18 cellular contexts compared by ENCODE assay signal in genomic region chr5:152638996-152639552, GRCh38.
"Had no signal": no experiment of that assay in that cellular context is flagged by ENCODE, and none has a peak within 500 bp of the region (broad histone marks: within the 10 kb centered on the region; RNA-seq: fewer than 3 reads in every experiment).

No MANE protein-coding gene starts in this region.

- DNase-seq: activated CD4-positive, alpha-beta T cell treated with anti-CD3 and anti-CD28 coated beads for 4 hours; activated CD8-positive, alpha-beta memory T cell treated with anti-CD3 and anti-CD28 coated beads, Interleukin-2, amount 50 U/mL, for 48 hours; activated naive CD8-positive, alpha-beta T cell treated with anti-CD3 and anti-CD28 coated beads for 36 hours; amygdala; cerebellar nuclear complex; effector memory CD8-positive, alpha-beta T cell; naive B cell; ovary; stimulated activated CD4-positive, alpha-beta T cell treated with anti-CD3 and anti-CD28 coated beads, Interleukin-2, amount 100 ng/mL, for 48 hours; WERI-Rb-1 had no signal

- H3K9me3 Mint-ChIP-seq: dendritic cell treated with granulocyte-macrophage colony-stimulating factor and Interleukin-4, amounts not matched to agents 40 ng/mL and 50 ng/mL, for 4 days; effector memory CD8-positive, alpha-beta T cell; mesothelial cell of epicardium; T-helper 1 cell treated with Interleukin-12 subunit alpha and Interleukin-12 subunit beta and Interleukin-4 antibody, amounts not matched to agents 30 μg/mL and 1 μg/mL, for 36 hours had no signal

- H3K27ac Mint-ChIP-seq: activated naive CD8-positive, alpha-beta T cell treated with anti-CD3 and anti-CD28 coated beads for 36 hours; dendritic cell treated with granulocyte-macrophage colony-stimulating factor and Interleukin-4, amounts not matched to agents 40 ng/mL and 50 ng/mL, for 4 days; effector memory CD8-positive, alpha-beta T cell; mesothelial cell of epicardium; naive B cell; stimulated activated memory B cell treated with anti-CD40 and anti-IgM and Interleukin-4, amounts not matched to agents 10 μg/mL and 1 μg/mL and 100 μg/mL, for 72 hours; T-helper 1 cell treated with Interleukin-12 subunit alpha and Interleukin-12 subunit beta and Interleukin-4 antibody, amounts not matched to agents 30 μg/mL and 1 μg/mL, for 36 hours had no signal

- H3K79me2 ChIP-seq: hepatocyte had no signal

- H3K36me3 ChIP-seq: ovary, tibial nerve, vagina, WERI-Rb-1 had no signal

- H3K4me3 Mint-ChIP-seq: activated naive CD8-positive, alpha-beta T cell treated with anti-CD3 and anti-CD28 coated beads for 36 hours; dendritic cell treated with granulocyte-macrophage colony-stimulating factor and Interleukin-4, amounts not matched to agents 40 ng/mL and 50 ng/mL, for 4 days; effector memory CD8-positive, alpha-beta T cell; mesothelial cell of epicardium; naive B cell; stimulated activated memory B cell treated with anti-CD40 and anti-IgM and Interleukin-4, amounts not matched to agents 10 μg/mL and 1 μg/mL and 100 μg/mL, for 72 hours; T-helper 1 cell treated with Interleukin-12 subunit alpha and Interleukin-12 subunit beta and Interleukin-4 antibody, amounts not matched to agents 30 μg/mL and 1 μg/mL, for 36 hours had no signal

- H3K27ac ChIP-seq: epithelial cell of prostate, hepatocyte, ovary, tibial nerve, vagina, WERI-Rb-1 had no signal

- ATAC-seq: effector memory CD8-positive, alpha-beta T cell; stimulated activated memory B cell treated with anti-CD40 and anti-IgM and Interleukin-4, amounts not matched to agents 10 μg/mL and 1 μg/mL and 100 μg/mL, for 72 hours had no signal

- H3K4me1 ChIP-seq: tibial nerve had no signal

- H3K4me2 ChIP-seq: hepatocyte had no signal

- H3K27me3 Mint-ChIP-seq: activated naive CD8-positive, alpha-beta T cell treated with anti-CD3 and anti-CD28 coated beads for 36 hours; dendritic cell treated with granulocyte-macrophage colony-stimulating factor and Interleukin-4, amounts not matched to agents 40 ng/mL and 50 ng/mL, for 4 days; effector memory CD8-positive, alpha-beta T cell; naive B cell; stimulated activated memory B cell treated with anti-CD40 and anti-IgM and Interleukin-4, amounts not matched to agents 10 μg/mL and 1 μg/mL and 100 μg/mL, for 72 hours had no signal

- H3K4me1 Mint-ChIP-seq: activated naive CD8-positive, alpha-beta T cell treated with anti-CD3 and anti-CD28 coated beads for 36 hours; mesothelial cell of epicardium; naive B cell; stimulated activated memory B cell treated with anti-CD40 and anti-IgM and Interleukin-4, amounts not matched to agents 10 μg/mL and 1 μg/mL and 100 μg/mL, for 72 hours had no signal

- H2AFZ ChIP-seq: hepatocyte had no signal

- H3K9me3 ChIP-seq: ovary, tibial nerve, vagina had no signal

- H3K36me3 Mint-ChIP-seq: activated naive CD8-positive, alpha-beta T cell treated with anti-CD3 and anti-CD28 coated beads for 36 hours; mesothelial cell of epicardium; naive B cell; stimulated activated memory B cell treated with anti-CD40 and anti-IgM and Interleukin-4, amounts not matched to agents 10 μg/mL and 1 μg/mL and 100 μg/mL, for 72 hours had no signal

- H3K4me3 ChIP-seq: hepatocyte, ovary, tibial nerve, vagina had no signal

- H3K27me3 ChIP-seq: hepatocyte, ovary, tibial nerve, vagina had no signal
